In the genomic region with DNA sequence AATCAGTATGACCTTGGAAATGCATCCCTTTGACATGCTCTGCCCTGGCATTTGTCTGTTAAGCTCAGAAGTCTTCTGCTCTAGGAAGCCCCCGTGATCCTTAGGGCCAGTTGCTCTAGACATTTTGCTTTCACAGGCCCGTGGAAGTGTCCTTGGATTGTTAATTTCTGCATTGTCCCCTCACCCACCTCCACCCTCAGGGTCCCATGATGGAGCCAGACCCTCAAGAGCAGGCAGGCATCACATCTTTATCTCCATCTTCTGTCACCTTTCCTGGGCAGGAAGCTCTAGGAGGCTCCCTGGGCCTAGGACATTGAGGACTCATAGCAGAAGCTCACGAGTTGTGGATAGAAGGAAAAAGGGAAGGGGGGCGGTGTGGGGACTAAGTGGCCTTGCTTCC, we compare ENCODE assay signal across 25 cellular contexts.
"Had no signal": no experiment of that assay in that cellular context is flagged by ENCODE, and none has a peak within 500 bp of the region (broad histone marks: within the 10 kb centered on the region; RNA-seq: fewer than 3 reads in every experiment).

No MANE protein-coding gene starts in this region.

- H3K27me3 ChIP-seq: adrenal gland, body of pancreas, esophagus squamous epithelium had no signal

- H3K27ac ChIP-seq: adrenal gland, body of pancreas, esophagus squamous epithelium, gastroesophageal sphincter, WERI-Rb-1 had no signal

- H3K36me3 ChIP-seq: adrenal gland, esophagus squamous epithelium, gastroesophageal sphincter, WERI-Rb-1 had no signal

- H3K4me1 ChIP-seq: adrenal gland, body of pancreas, esophagus squamous epithelium, gastroesophageal sphincter had no signal

- DNase-seq: activated B cell treated with CpG ODN at 0.5 μM for 24 hours; activated CD4-positive, alpha-beta T cell treated with anti-CD3 and anti-CD28 coated beads, Interleukin-2, amount 10 ng/mL, durations not matched to agents 24 days and 14 days; activated effector memory CD4-positive, alpha-beta T cell treated with anti-CD3 and anti-CD28 coated beads, Interleukin-2, amount 50 U/mL, for 16 hours; activated naive CD4-positive, alpha-beta T cell treated with anti-CD3 and anti-CD28 coated beads for 36 hours; activated naive CD8-positive, alpha-beta T cell treated with anti-CD3 and anti-CD28 coated beads for 36 hours; activated naive CD8-positive, alpha-beta T cell treated with anti-CD3 and anti-CD28 coated beads, Interleukin-2, amount 50 U/mL, for 24 hours; activated T-cell treated with anti-CD3 and anti-CD28 coated beads, Interleukin-2, amount 50 U/mL, for 1 hour; activated T-cell treated with anti-CD3 and anti-CD28 coated beads, Interleukin-2, amount 50 U/mL, for 48 hours; adrenal gland; body of pancreas; caudate nucleus; effector CD8-positive, alpha-beta T cell; esophagus squamous epithelium; foreskin melanocyte; T-helper 1 cell; T-helper 17 cell; T1000; WERI-Rb-1 had no signal

- H3K4me3 Mint-ChIP-seq: activated B cell treated with CpG ODN at 0.5 μM for 24 hours; activated CD4-positive, alpha-beta memory T cell treated with anti-CD3 and anti-CD28 coated beads, Interleukin-2, amount 10 ng/mL, durations not matched to agents 7 days and 5 days; activated CD4-positive, alpha-beta T cell treated with anti-CD3 and anti-CD28 coated beads, Interleukin-2, amount 10 ng/mL, durations not matched to agents 24 days and 14 days; activated naive CD4-positive, alpha-beta T cell treated with anti-CD3 and anti-CD28 coated beads for 36 hours; activated naive CD4-positive, alpha-beta T cell treated with anti-CD3 and anti-CD28 coated beads, Interleukin-2, amount 50 U/mL, for 24 hours; activated naive CD8-positive, alpha-beta T cell treated with anti-CD3 and anti-CD28 coated beads for 36 hours; activated naive CD8-positive, alpha-beta T cell treated with anti-CD3 and anti-CD28 coated beads, Interleukin-2, amount 50 U/mL, for 24 hours; activated T-helper 1 cell treated with anti-CD3 and anti-CD28 coated beads, Interleukin-12 subunit alpha, Interleukin-12 subunit beta, Interleukin-2, Interleukin-4 antibody, amounts not matched to agents 30 ng/mL and 10 ng/mL and 1 ng/mL, durations not matched to agents 14 hours and 24 hours and 36 hours; T-helper 17 cell; T-helper 2 cell treated with Interferon-gamma antibody and Interleukin-4, amounts not matched to agents 5 μg/mL and 100 μg/mL, for 36 hours had no signal

- H3K36me3 Mint-ChIP-seq: activated naive CD4-positive, alpha-beta T cell treated with anti-CD3 and anti-CD28 coated beads, Interleukin-2, amount 50 U/mL, for 24 hours; activated naive CD8-positive, alpha-beta T cell treated with anti-CD3 and anti-CD28 coated beads for 36 hours had no signal

- H3K4me3 ChIP-seq: adrenal gland, body of pancreas, esophagus squamous epithelium, gastroesophageal sphincter had no signal

- H3K4me1 Mint-ChIP-seq: activated B cell treated with CpG ODN at 0.5 μM for 24 hours; activated CD4-positive, alpha-beta memory T cell treated with anti-CD3 and anti-CD28 coated beads, Interleukin-2, amount 10 ng/mL, durations not matched to agents 7 days and 5 days; activated CD4-positive, alpha-beta T cell treated with anti-CD3 and anti-CD28 coated beads, Interleukin-2, amount 10 ng/mL, durations not matched to agents 24 days and 14 days; activated naive CD4-positive, alpha-beta T cell treated with anti-CD3 and anti-CD28 coated beads, Interleukin-2, amount 50 U/mL, for 24 hours; activated naive CD8-positive, alpha-beta T cell treated with anti-CD3 and anti-CD28 coated beads for 36 hours; activated naive CD8-positive, alpha-beta T cell treated with anti-CD3 and anti-CD28 coated beads, Interleukin-2, amount 50 U/mL, for 24 hours had no signal

- ATAC-seq: activated CD4-positive, CD25-positive, alpha-beta regulatory T cell treated with anti-CD3 and anti-CD28 coated beads, Interleukin-2, amount 50 U/mL, for 24 hours; activated naive CD8-positive, alpha-beta T cell treated with anti-CD3 and anti-CD28 coated beads, Interleukin-2, amount 50 U/mL, for 24 hours; body of pancreas; gastroesophageal sphincter; T-helper 17 cell had no signal

- H3K9me3 Mint-ChIP-seq: activated B cell treated with CpG ODN at 0.5 μM for 24 hours; activated CD4-positive, alpha-beta memory T cell treated with anti-CD3 and anti-CD28 coated beads, Interleukin-2, amount 10 ng/mL, durations not matched to agents 7 days and 5 days; activated CD4-positive, alpha-beta T cell treated with anti-CD3 and anti-CD28 coated beads, Interleukin-2, amount 10 ng/mL, durations not matched to agents 24 days and 14 days; activated naive CD4-positive, alpha-beta T cell treated with anti-CD3 and anti-CD28 coated beads for 36 hours; activated naive CD4-positive, alpha-beta T cell treated with anti-CD3 and anti-CD28 coated beads, Interleukin-2, amount 50 U/mL, for 24 hours; activated naive CD8-positive, alpha-beta T cell treated with anti-CD3 and anti-CD28 coated beads for 36 hours; activated naive CD8-positive, alpha-beta T cell treated with anti-CD3 and anti-CD28 coated beads, Interleukin-2, amount 50 U/mL, for 24 hours; activated T-helper 1 cell treated with anti-CD3 and anti-CD28 coated beads, Interleukin-12 subunit alpha, Interleukin-12 subunit beta, Interleukin-2, Interleukin-4 antibody, amounts not matched to agents 30 ng/mL and 10 ng/mL and 1 ng/mL, durations not matched to agents 14 hours and 24 hours and 36 hours; activated T-helper 2 cell treated with anti-CD3 and anti-CD28 coated beads, Interferon-gamma antibody, Interleukin-2, Interleukin-4, amounts not matched to agents 10 μg/mL and 5 μg/mL and 100 μg/mL, durations not matched to agents 14 hours and 24 hours and 36 hours; T-helper 2 cell treated with Interferon-gamma antibody and Interleukin-4, amounts not matched to agents 5 μg/mL and 100 μg/mL, for 36 hours had no signal

- H3K27me3 Mint-ChIP-seq: activated CD4-positive, alpha-beta T cell treated with anti-CD3 and anti-CD28 coated beads, Interleukin-2, amount 10 ng/mL, durations not matched to agents 24 days and 14 days; activated naive CD4-positive, alpha-beta T cell treated with anti-CD3 and anti-CD28 coated beads, Interleukin-2, amount 50 U/mL, for 24 hours; activated naive CD8-positive, alpha-beta T cell treated with anti-CD3 and anti-CD28 coated beads for 36 hours had no signal

- H3K9me3 ChIP-seq: adrenal gland, body of pancreas, esophagus squamous epithelium, gastroesophageal sphincter had no signal

- H3K27ac Mint-ChIP-seq: activated B cell treated with CpG ODN at 0.5 μM for 24 hours; activated CD4-positive, alpha-beta memory T cell treated with anti-CD3 and anti-CD28 coated beads, Interleukin-2, amount 10 ng/mL, durations not matched to agents 7 days and 5 days; activated CD4-positive, alpha-beta T cell treated with anti-CD3 and anti-CD28 coated beads, Interleukin-2, amount 10 ng/mL, durations not matched to agents 24 days and 14 days; activated naive CD4-positive, alpha-beta T cell treated with anti-CD3 and anti-CD28 coated beads for 36 hours; activated naive CD4-positive, alpha-beta T cell treated with anti-CD3 and anti-CD28 coated beads, Interleukin-2, amount 50 U/mL, for 24 hours; activated naive CD8-positive, alpha-beta T cell treated with anti-CD3 and anti-CD28 coated beads for 36 hours; activated naive CD8-positive, alpha-beta T cell treated with anti-CD3 and anti-CD28 coated beads, Interleukin-2, amount 50 U/mL, for 24 hours; activated T-helper 1 cell treated with anti-CD3 and anti-CD28 coated beads, Interleukin-12 subunit alpha, Interleukin-12 subunit beta, Interleukin-2, Interleukin-4 antibody, amounts not matched to agents 30 ng/mL and 10 ng/mL and 1 ng/mL, durations not matched to agents 14 hours and 24 hours and 36 hours; activated T-helper 2 cell treated with anti-CD3 and anti-CD28 coated beads, Interferon-gamma antibody, Interleukin-2, Interleukin-4, amounts not matched to agents 10 μg/mL and 5 μg/mL and 100 μg/mL, durations not matched to agents 14 hours and 24 hours and 36 hours; T-helper 17 cell; T-helper 2 cell treated with Interferon-gamma antibody and Interleukin-4, amounts not matched to agents 5 μg/mL and 100 μg/mL, for 36 hours had no signal
